14 cellular contexts compared by ENCODE assay signal in genomic region chr7:79455173-79455790, GRCh38. TPM values are rescaled to one million over a fixed set of nuclear protein-coding genes. Genes with fewer than 3 reads are reported as not detected.
DNase-seq lines count a peak whose midpoint lies in the region; ATAC-seq, FAIRE-seq and TF ChIP-seq lines count a peak whose summit lies in the region.
"Had no signal": no experiment of that assay in that cellular context is flagged by ENCODE, and none has a peak within 500 bp of the region (broad histone marks: within the 10 kb centered on the region; RNA-seq: fewer than 3 reads in every experiment).

No MANE protein-coding gene starts in this region.

- H3K4me2 ChIP-seq in astrocyte (ENCODE audit: low read length), result peak overlapping the region; percentile 100

- H3K36me3 Mint-ChIP-seq in astrocyte (ENCODE audit: low read depth, unreplicated experiment) (peaks cover 8% of the 10 kb centered on the region), progenitor cell of endocrine pancreas (ENCODE audit: insufficient read depth) (peaks cover 2% of the 10 kb centered on the region)

- no peak for FAIRE-seq in astrocyte (lab: Jason Lieb, UNC)
- FAIRE-seq: HTR-8/SVneo had no signal

- no peak overlapping the region for H3K27ac Mint-ChIP-seq in astrocyte (ENCODE audit: unreplicated experiment)
- H3K27ac Mint-ChIP-seq in progenitor cell of endocrine pancreas, result no peak overlapping the region
- H3K27ac Mint-ChIP-seq: T-helper 2 cell treated with Interferon-gamma antibody and Interleukin-4, amounts not matched to agents 5 μg/mL and 100 μg/mL, for 36 hours had no signal

- H2AFZ ChIP-seq in astrocyte (ENCODE audit: low read depth, low read length), result no peak overlapping the region

- no peaks in the 10 kb centered on the region for H3K79me2 ChIP-seq in astrocyte (ENCODE audit: insufficient read depth, low read length)

- H3K36me3 ChIP-seq in astrocyte (ENCODE audit: insufficient read depth, low read length), result no peaks in the 10 kb centered on the region
- H3K36me3 ChIP-seq in left ventricle myocardium inferior, result peaks cover 10% of the 10 kb centered on the region
- H3K36me3 ChIP-seq: right lobe of liver had no signal

- no peaks in the 10 kb centered on the region for H3K27me3 ChIP-seq in astrocyte (ENCODE audit: insufficient read depth, low read length)
- no peaks in the 10 kb centered on the region for H3K27me3 ChIP-seq in left ventricle myocardium inferior (ENCODE audit: low read depth)
- H3K27me3 ChIP-seq: right lobe of liver had no signal

- CTCF ChIA-PET in AG04449 (lab: Yijun Ruan, JAX), result interaction anchor here (1.0 to 1.8 kb wide), 2 partner anchors 157 to 592 kb away, joined by 3 to 8 read pairs; no protein-coding TSS in a partner anchor

- no peaks in the 10 kb centered on the region for H3K9me3 Mint-ChIP-seq in astrocyte (ENCODE audit: unreplicated experiment)
- no peaks in the 10 kb centered on the region for H3K9me3 Mint-ChIP-seq in progenitor cell of endocrine pancreas (ENCODE audit: low read depth)
- H3K9me3 Mint-ChIP-seq: T-helper 2 cell treated with Interferon-gamma antibody and Interleukin-4, amounts not matched to agents 5 μg/mL and 100 μg/mL, for 36 hours had no signal

- H3K27me3 Mint-ChIP-seq in astrocyte (ENCODE audit: low read depth, unreplicated experiment) (peaks cover 2% of the 10 kb centered on the region), progenitor cell of endocrine pancreas (peaks cover 33% of the 10 kb centered on the region)

- no peak overlapping the region for H3K9ac ChIP-seq in astrocyte (ENCODE audit: low read length)

- TF ChIP-seq CTCF in AG04449 (IDR thresholded peaks at IDR 0.05; ENCODE audit: insufficient read depth, low read length, missing control alignments) (no peak), astrocyte (IDR thresholded peaks at IDR 0.05; ENCODE audit: insufficient read depth, low read depth, low read length) (no peak), left ventricle myocardium inferior (IDR thresholded peaks at IDR 0.05; ENCODE audit: borderline replicate concordance) (no peak), progenitor cell of endocrine pancreas (IDR thresholded peaks at IDR 0.05; ENCODE audit: unreplicated experiment) (no peak)

- H3K4me3 Mint-ChIP-seq in astrocyte (ENCODE audit: unreplicated experiment) (peak overlapping the region; percentile 97), progenitor cell of endocrine pancreas (ENCODE audit: low read depth) (peak overlapping the region; percentile 98)
- H3K4me3 Mint-ChIP-seq: T-helper 2 cell treated with Interferon-gamma antibody and Interleukin-4, amounts not matched to agents 5 μg/mL and 100 μg/mL, for 36 hours had no signal

- intact Hi-C loops in left ventricle myocardium inferior (cut with micrococcal nuclease), result no loop called here

- H3K4me1 Mint-ChIP-seq in astrocyte (ENCODE audit: low read depth, unreplicated experiment) (peaks cover 4% of the 10 kb centered on the region), progenitor cell of endocrine pancreas (ENCODE audit: low read depth) (peaks cover 19% of the 10 kb centered on the region)

- POLR2A ChIA-PET in AG04449 (lab: Yijun Ruan, JAX), result no interaction called here

- H3K27ac ChIP-seq in astrocyte (ENCODE audit: low read depth, low read length) (no peak overlapping the region), left ventricle myocardium inferior (replicated peaks) (peak overlapping the region; percentile 89)

- H3K4me3 ChIP-seq in AG04449 (ENCODE audit: low read depth, low read length) (0 out of 2 replicates have a peak overlapping the region, but pooled peaks have one; percentile 6), astrocyte (ENCODE audit: insufficient read depth, low read depth, low read length) (no peak overlapping the region), left ventricle myocardium inferior (peak overlapping the region; percentile 76)

- no peak for ATAC-seq in GM21723 (IDR thresholded peaks at IDR 0.05; ENCODE audit: unreplicated experiment)
- no peak for ATAC-seq in GM18502 (IDR thresholded peaks at IDR 0.05; ENCODE audit: poor library complexity, unreplicated experiment)
- ATAC-seq: right lobe of liver had no signal

- no peaks in the 10 kb centered on the region for H4K20me1 ChIP-seq in astrocyte (ENCODE audit: insufficient read depth, low read length)

- peaks cover 18% of the 10 kb centered on the region for H3K4me1 ChIP-seq in astrocyte (ENCODE audit: insufficient read depth, low read length)
- peaks cover 61% of the 10 kb centered on the region for H3K4me1 ChIP-seq in left ventricle myocardium inferior

- DNase-seq in AG04449 (ENCODE audit: low read depth, low spot score), result no peak
- no peak for DNase-seq in astrocyte (ENCODE audit: low read depth)
- peak; percentile 14 for DNase-seq in left ventricle myocardium inferior
- DNase-seq in progenitor cell of endocrine pancreas (ENCODE audit: low spot score, unreplicated experiment), result no peak
- DNase-seq in AG20443 (ENCODE audit: low spot score), result no peak
- DNase-seq in UCSD-AML1 (lab: John Stamatoyannopoulos, UW; ENCODE audit: unreplicated experiment), result no peak
- DNase-seq: amniotic stem cell, kidney glomerular epithelial cell, NCI-H2029 had no signal

- H3K9me3 ChIP-seq in astrocyte (ENCODE audit: insufficient read depth, low read depth, low read length) (no peaks in the 10 kb centered on the region), left ventricle myocardium inferior (replicated peaks) (no peaks in the 10 kb centered on the region)
- H3K9me3 ChIP-seq: right lobe of liver had no signal

RNA-seq across cellular contexts. Expression of gene MAGI2, which starts 1.8 kb away (rescaled TPM):
- total RNA-seq in astrocyte (5.4 and 5.8 TPM in 2 replicates), left ventricle myocardium inferior (4.5 TPM), progenitor cell of endocrine pancreas (11.4 and 13.4 TPM in 2 replicates)
